8 cellular contexts compared by ENCODE assay signal in the genomic region with DNA sequence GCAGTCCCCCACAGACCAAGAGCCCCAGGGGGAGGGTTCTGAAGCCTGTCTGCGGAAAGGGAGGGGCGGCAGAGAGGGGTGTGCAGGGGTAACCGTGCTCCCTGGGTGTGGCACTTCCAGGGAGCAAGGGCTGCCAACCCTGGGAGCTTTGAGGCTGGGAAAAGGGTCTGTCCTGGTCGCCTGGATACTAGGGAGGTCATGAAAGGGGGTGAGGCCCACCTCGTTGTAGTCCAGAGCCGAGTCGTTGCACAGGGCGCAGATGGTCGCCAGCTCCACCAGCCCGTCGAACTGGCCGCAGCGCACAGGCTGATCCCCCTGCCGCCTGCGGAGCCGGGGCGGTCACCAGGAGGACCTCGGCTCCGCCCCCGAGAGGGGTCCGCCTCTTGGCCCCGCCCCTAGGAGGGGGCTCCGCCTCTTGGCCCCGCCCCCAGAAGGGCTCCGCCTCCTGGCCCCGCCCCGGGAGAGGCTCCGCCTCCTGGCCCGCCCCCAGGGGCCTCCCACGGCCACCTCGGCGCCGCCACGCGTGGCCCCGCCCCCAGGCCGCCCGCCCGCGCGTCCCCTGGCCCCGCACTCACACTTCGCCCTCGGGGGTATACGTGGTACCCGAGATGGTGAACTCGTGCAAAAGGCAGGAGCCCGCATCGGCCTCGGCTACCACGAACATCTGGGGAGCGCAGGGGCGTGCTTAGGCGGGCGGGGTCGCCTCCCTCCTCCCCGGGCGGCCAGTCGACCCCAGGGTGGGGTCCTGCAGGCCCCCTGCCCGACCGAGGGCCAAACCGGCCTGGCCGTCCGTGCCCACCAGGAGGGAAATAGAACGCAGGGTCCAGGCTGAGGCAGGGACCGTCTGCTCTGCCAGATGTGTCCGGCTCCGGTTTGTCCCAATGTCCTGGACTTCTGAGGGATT. TPM values are rescaled to one million over a fixed set of nuclear protein-coding genes. Genes with fewer than 3 reads are reported as not detected.
DNase-seq lines count a peak whose midpoint lies in the region; ATAC-seq and TF ChIP-seq lines count a peak whose summit lies in the region.

No MANE protein-coding gene starts in this region.

- H3K27me3 Mint-ChIP-seq in CD8-positive, alpha-beta T cell (ENCODE audit: low read depth), result no peaks in the 10 kb centered on the region

- ATAC-seq in CD8-positive, alpha-beta T cell, result peak; percentile 93
- no peak for ATAC-seq in GM19351 (IDR thresholded peaks at IDR 0.05; ENCODE audit: unreplicated experiment)
- no peak for ATAC-seq in GM21381 (IDR thresholded peaks at IDR 0.05; ENCODE audit: unreplicated experiment)

- no peak overlapping the region for H3K27ac ChIP-seq in CD8-positive, alpha-beta T cell (ENCODE audit: low read depth, low read length)
- no peak overlapping the region for H3K27ac ChIP-seq in smooth muscle cell (ENCODE audit: low read depth)

- POLR2A ChIA-PET in CD8-positive, alpha-beta T cell (lab: Charles Lee), result interaction anchor here (1.2 kb wide), 1 partner anchor 31 kb away, joined by 3 read pairs; no protein-coding TSS in a partner anchor

- TF ChIP-seq CTCF in CD8-positive, alpha-beta T cell (IDR thresholded peaks at IDR 0.05), result no peak
- TF ChIP-seq CTCF in astrocyte of the cerebellum (IDR thresholded peaks at IDR 0.05; ENCODE audit: low read depth, low read length, missing control alignments) (no peak), smooth muscle cell (IDR thresholded peaks at IDR 0.05; ENCODE audit: borderline replicate concordance, insufficient read depth, poor library complexity, severe bottlenecking) (no peak)

- WGBS in smooth muscle cell (ENCODE audit: low lambda C conversion rate), result 31% methylated on average over 26 of the region's 68 CpGs

- no peak overlapping the region for H3K4me3 ChIP-seq in CD8-positive, alpha-beta T cell (ENCODE audit: low read depth, low read length)
- H3K4me3 ChIP-seq in NT2/D1 (ENCODE audit: insufficient read length, low read depth) (peak overlapping the region; percentile 46), astrocyte of the cerebellum (ENCODE audit: low read depth, low read length) (peak overlapping the region; percentile 33), iPS-15b (ENCODE audit: low read depth, low read length) (peak overlapping the region; percentile 53), smooth muscle cell (peak overlapping the region; percentile 50)

- CTCF ChIA-PET in CD8-positive, alpha-beta T cell (lab: Charles Lee), result interaction anchor here (1.3 to 1.5 kb wide), 2 partner anchors 31 to 60 kb away, joined by 4 read pairs; no protein-coding TSS in a partner anchor

- H3K9me3 Mint-ChIP-seq in CD8-positive, alpha-beta T cell, result no peaks in the 10 kb centered on the region

- H3K9ac ChIP-seq in NT2/D1 (ENCODE audit: insufficient read length, low read depth), result peak overlapping the region; percentile 56
- no peak overlapping the region for H3K9ac ChIP-seq in iPS-15b (ENCODE audit: low read depth, low read length)
- no peak overlapping the region for H3K9ac ChIP-seq in smooth muscle cell (ENCODE audit: low read depth)

- H4K20me1 ChIP-seq in smooth muscle cell (ENCODE audit: low read depth), result no peaks in the 10 kb centered on the region

- peak in 4 of 7 experiments; percentile 39 to 56 (median 52) for DNase-seq in CD8-positive, alpha-beta T cell
- peak; percentile 32 for DNase-seq in NT2/D1 (ENCODE audit: low read depth, low spot score)
- no peak for DNase-seq in astrocyte of the cerebellum (ENCODE audit: low read depth)
- peak; percentile 69 for DNase-seq in smooth muscle cell (lab: John Stamatoyannopoulos, UW; ENCODE audit: unreplicated experiment)
- no peak for DNase-seq in NCI-H2171 (lab: John Stamatoyannopoulos, UW)

- H3K27ac Mint-ChIP-seq in CD8-positive, alpha-beta T cell, result no peak overlapping the region

- intact Hi-C loops in CD8-positive, alpha-beta T cell (cut with DNase I, micrococcal nuclease), result loop anchor here in 1 of 2 experiments (2.0 kb wide), 1 partner anchor 20 kb away; a partner anchor contains a TSS

- no peaks in the 10 kb centered on the region for H3F3A ChIP-seq in smooth muscle cell (ENCODE audit: low read depth)

- H3K4me1 ChIP-seq in CD8-positive, alpha-beta T cell (ENCODE audit: insufficient read depth, low read length), result no peaks in the 10 kb centered on the region
- H3K4me1 ChIP-seq in NT2/D1 (ENCODE audit: insufficient read depth, insufficient read length) (peaks cover 12% of the 10 kb centered on the region), iPS-15b (ENCODE audit: control insufficient read depth, insufficient read depth, low read length) (peaks cover 2% of the 10 kb centered on the region), smooth muscle cell (ENCODE audit: low read depth) (no peaks in the 10 kb centered on the region)

- peaks cover 82% of the 10 kb centered on the region for H3K36me3 ChIP-seq in CD8-positive, alpha-beta T cell (ENCODE audit: insufficient read depth, low read length)
- peaks cover 17% of the 10 kb centered on the region for H3K36me3 ChIP-seq in NT2/D1 (ENCODE audit: insufficient read depth, insufficient read length, low read length)
- peaks cover 19% of the 10 kb centered on the region for H3K36me3 ChIP-seq in iPS-15b (ENCODE audit: control insufficient read depth, insufficient read depth, low read length)
- no peaks in the 10 kb centered on the region for H3K36me3 ChIP-seq in smooth muscle cell (ENCODE audit: low read depth)

- no peaks in the 10 kb centered on the region for H3K4me1 Mint-ChIP-seq in CD8-positive, alpha-beta T cell (ENCODE audit: low read depth)

- no peaks in the 10 kb centered on the region for H3K79me2 ChIP-seq in smooth muscle cell (ENCODE audit: low read depth)

- no peak overlapping the region for H3K4me3 Mint-ChIP-seq in CD8-positive, alpha-beta T cell

- no peaks in the 10 kb centered on the region for H3K9me3 ChIP-seq in CD8-positive, alpha-beta T cell (ENCODE audit: low read length)
- H3K9me3 ChIP-seq in NT2/D1 (ENCODE audit: insufficient read depth, low read length) (no peaks in the 10 kb centered on the region), iPS-15b (ENCODE audit: control insufficient read depth, insufficient read depth, low read length) (no peaks in the 10 kb centered on the region), smooth muscle cell (replicated peaks; ENCODE audit: low read depth) (no peaks in the 10 kb centered on the region)

- H3K27me3 ChIP-seq in CD8-positive, alpha-beta T cell (ENCODE audit: insufficient read depth, low read length), result no peaks in the 10 kb centered on the region
- H3K27me3 ChIP-seq in NT2/D1 (ENCODE audit: insufficient read depth, insufficient read length), result no peaks in the 10 kb centered on the region
- no peaks in the 10 kb centered on the region for H3K27me3 ChIP-seq in iPS-15b (ENCODE audit: control insufficient read depth, insufficient read depth, low read length)
- H3K27me3 ChIP-seq in smooth muscle cell (ENCODE audit: low read depth), result no peaks in the 10 kb centered on the region

- peaks cover 88% of the 10 kb centered on the region for H3K36me3 Mint-ChIP-seq in CD8-positive, alpha-beta T cell

- in situ Hi-C loops in astrocyte of the cerebellum (cut with HindIII; ENCODE audit: low sequenced_read_pairs), result no loop called here

- peak overlapping the region; percentile 97 for H2AFZ ChIP-seq in smooth muscle cell (ENCODE audit: low read depth)

- peak overlapping the region; percentile 86 for H3K4me2 ChIP-seq in smooth muscle cell

RNA-seq across cellular contexts. Expression of a gene that starts 19.5 kb away (rescaled TPM):
- total RNA-seq in CD8-positive, alpha-beta T cell, result 100 to 1,000 TPM; 197 to 200 TPM
- total RNA-seq in smooth muscle cell, result 2.9 and 4.2 TPM in 2 replicates
- 4.7 and 7.8 TPM in 2 replicates for polyA plus RNA-seq in smooth muscle cell

RNA-seq across cellular contexts. Expression of a gene that starts 28.5 kb away (rescaled TPM):
- total RNA-seq in CD8-positive, alpha-beta T cell, result under 1 TPM; 0.67 to 0.95 TPM
- total RNA-seq in smooth muscle cell, result 1.3 and 2.4 TPM in 2 replicates
- 0.47 and 3.2 TPM in 2 replicates for polyA plus RNA-seq in smooth muscle cell

RNA-seq across cellular contexts. Expression of a gene that starts 51.9 kb away (rescaled TPM):
- 1 to 10 TPM; 5.3 to 5.9 TPM for total RNA-seq in CD8-positive, alpha-beta T cell
- 6.3 and 8.8 TPM in 2 replicates for total RNA-seq in smooth muscle cell
- 7.7 and 8.1 TPM in 2 replicates for polyA plus RNA-seq in smooth muscle cell

Comparison
In these comparisons a context has a peak if more than half of its experiments do, and no peak if none do; other contexts are left out.
1. DNase-seq: peak in CD8-positive, alpha-beta T cell (4 of 7), NT2/D1 (single experiment) and smooth muscle cell (single experiment); none in astrocyte of the cerebellum (single experiment) and NCI-H2171 (single experiment).
2. RNA of a gene that starts 19.5 kb away (total RNA-seq): 197 to 200 TPM in CD8-positive, alpha-beta T cell; 2.9 to 4.2 TPM in smooth muscle cell; every median in the first group is over 10 times any median in the second.